Comparison of ENCODE assay signal across 1 cellular context in the genomic region with DNA sequence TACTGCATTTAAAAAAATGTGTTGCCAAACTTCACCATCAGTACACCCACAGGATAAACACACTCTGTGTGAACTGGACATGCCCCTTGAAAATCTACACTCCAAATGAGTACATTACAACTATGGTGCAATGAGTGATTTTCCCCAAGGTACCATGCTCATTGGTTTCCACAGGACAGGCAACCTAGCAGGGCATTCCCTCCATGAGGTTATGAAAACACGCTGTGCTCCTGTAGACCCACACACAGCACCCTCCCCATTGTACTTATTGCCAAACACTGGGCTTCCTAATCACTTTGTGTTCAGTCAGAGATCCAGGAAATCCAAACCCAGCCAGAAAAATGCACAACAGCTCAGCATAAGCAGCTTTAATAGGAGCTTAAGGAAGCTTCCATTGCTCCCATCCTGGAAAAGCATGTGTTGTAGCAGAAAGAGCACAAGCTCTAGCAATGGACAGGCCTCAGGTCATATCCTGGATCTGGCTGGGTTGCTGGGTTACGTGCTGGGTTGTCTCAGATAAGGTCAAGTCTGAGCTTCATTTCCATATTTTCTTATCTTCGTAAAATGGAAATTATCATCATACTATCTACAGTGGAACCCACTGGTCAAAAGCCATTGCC.
TF ChIP-seq lines count a peak whose summit lies in the region.

No MANE protein-coding gene starts in this region.

TF ChIP-seq in GM12878, 131 proteins besides CTCF, POLR2A, EP300 and RAD21 (continued from another document):
- TF ChIP-seq, protein P1, sequence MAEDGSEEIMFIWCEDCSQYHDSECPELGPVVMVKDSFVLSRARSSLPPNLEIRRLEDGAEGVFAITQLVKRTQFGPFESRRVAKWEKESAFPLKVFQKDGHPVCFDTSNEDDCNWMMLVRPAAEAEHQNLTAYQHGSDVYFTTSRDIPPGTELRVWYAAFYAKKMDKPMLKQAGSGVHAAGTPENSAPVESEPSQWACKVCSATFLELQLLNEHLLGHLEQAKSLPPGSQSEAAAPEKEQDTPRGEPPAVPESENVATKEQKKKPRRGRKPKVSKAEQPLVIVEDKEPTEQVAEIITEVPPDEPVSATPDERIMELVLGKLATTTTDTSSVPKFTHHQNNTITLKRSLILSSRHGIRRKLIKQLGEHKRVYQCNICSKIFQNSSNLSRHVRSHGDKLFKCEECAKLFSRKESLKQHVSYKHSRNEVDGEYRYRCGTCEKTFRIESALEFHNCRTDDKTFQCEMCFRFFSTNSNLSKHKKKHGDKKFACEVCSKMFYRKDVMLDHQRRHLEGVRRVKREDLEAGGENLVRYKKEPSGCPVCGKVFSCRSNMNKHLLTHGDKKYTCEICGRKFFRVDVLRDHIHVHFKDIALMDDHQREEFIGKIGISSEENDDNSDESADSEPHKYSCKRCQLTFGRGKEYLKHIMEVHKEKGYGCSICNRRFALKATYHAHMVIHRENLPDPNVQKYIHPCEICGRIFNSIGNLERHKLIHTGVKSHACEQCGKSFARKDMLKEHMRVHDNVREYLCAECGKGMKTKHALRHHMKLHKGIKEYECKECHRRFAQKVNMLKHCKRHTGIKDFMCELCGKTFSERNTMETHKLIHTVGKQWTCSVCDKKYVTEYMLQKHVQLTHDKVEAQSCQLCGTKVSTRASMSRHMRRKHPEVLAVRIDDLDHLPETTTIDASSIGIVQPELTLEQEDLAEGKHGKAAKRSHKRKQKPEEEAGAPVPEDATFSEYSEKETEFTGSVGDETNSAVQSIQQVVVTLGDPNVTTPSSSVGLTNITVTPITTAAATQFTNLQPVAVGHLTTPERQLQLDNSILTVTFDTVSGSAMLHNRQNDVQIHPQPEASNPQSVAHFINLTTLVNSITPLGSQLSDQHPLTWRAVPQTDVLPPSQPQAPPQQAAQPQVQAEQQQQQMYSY (CRISPR knock-in tag; IDR thresholded peaks at IDR 0.05): no peak
- TF ChIP-seq ZNF217 (IDR thresholded peaks at IDR 0.05) (no peak), NRF1 (conservative IDR thresholded peaks at IDR 0.05; ENCODE audit: low read depth, low read length) (no peak), SP1 (IDR thresholded peaks at IDR 0.05; ENCODE audit: low read depth, low read length) (no peak), SRF (IDR thresholded peaks at IDR 0.05; ENCODE audit: low read depth in 2 of 2, low read length in 2 of 2) (no peak), BHLHE40 (IDR thresholded peaks at IDR 0.05; ENCODE audit: borderline replicate concordance in 1 of 2, low read depth in 2 of 2, low read length in 1 of 2) (no peak), RCOR1 (conservative IDR thresholded peaks at IDR 0.05; ENCODE audit: low read depth, low read length) (no peak)
